In genomic region chr7:156754222-156754621, GRCh38 we compare ENCODE assay signal across 28 cellular contexts.
"Had no signal": no experiment of that assay in that cellular context is flagged by ENCODE, and none has a peak within 500 bp of the region (broad histone marks: within the 10 kb centered on the region; RNA-seq: fewer than 3 reads in every experiment).

No MANE protein-coding gene starts in this region.

- H3K9me3 Mint-ChIP-seq: dendritic cell treated with granulocyte-macrophage colony-stimulating factor and Interleukin-4, amounts not matched to agents 40 ng/mL and 50 ng/mL, for 4 days; endodermal cell; memory B cell; naive thymus-derived CD8-positive, alpha-beta T cell; nephron progenitor cell; stimulated activated memory B cell treated with anti-CD40 and anti-IgM and Interleukin-4, amounts not matched to agents 10 μg/mL and 1 μg/mL and 100 μg/mL, for 72 hours; type B pancreatic cell had no signal

- H3K4me3 ChIP-seq: esophagus muscularis mucosa, gastroesophageal sphincter, heart left ventricle, hepatocyte, lung, prostate gland, right atrium auricular region, smooth muscle cell, testis, tibial artery had no signal

- H3K4me2 ChIP-seq: hepatocyte, smooth muscle cell had no signal

- H3K27ac Mint-ChIP-seq: dendritic cell treated with granulocyte-macrophage colony-stimulating factor and Interleukin-4, amounts not matched to agents 40 ng/mL and 50 ng/mL, for 4 days; endodermal cell; nephron progenitor cell; stimulated activated memory B cell treated with anti-CD40 and anti-IgM and Interleukin-4, amounts not matched to agents 10 μg/mL and 1 μg/mL and 100 μg/mL, for 72 hours; type B pancreatic cell had no signal

- H3K9me3 ChIP-seq: esophagus muscularis mucosa, gastroesophageal sphincter, heart left ventricle, prostate gland, right atrium auricular region, testis, tibial artery had no signal

- H3K36me3 ChIP-seq: prostate gland, right atrium auricular region had no signal

- H3K4me1 ChIP-seq: esophagus muscularis mucosa, foreskin keratinocyte, gastroesophageal sphincter, heart left ventricle, prostate gland, right atrium auricular region, tibial artery had no signal

- H3K4me3 Mint-ChIP-seq: dendritic cell treated with granulocyte-macrophage colony-stimulating factor and Interleukin-4, amounts not matched to agents 40 ng/mL and 50 ng/mL, for 4 days; endodermal cell; memory B cell; naive thymus-derived CD8-positive, alpha-beta T cell; nephron progenitor cell; stimulated activated memory B cell treated with anti-CD40 and anti-IgM and Interleukin-4, amounts not matched to agents 10 μg/mL and 1 μg/mL and 100 μg/mL, for 72 hours; type B pancreatic cell had no signal

- H3K27me3 ChIP-seq: esophagus muscularis mucosa, foreskin keratinocyte, gastroesophageal sphincter, heart left ventricle, hepatocyte, right atrium auricular region, testis, tibial artery had no signal

- FAIRE-seq: kidney had no signal

- H2AFZ ChIP-seq: hepatocyte had no signal

- H3K27ac ChIP-seq: esophagus muscularis mucosa, foreskin keratinocyte, gastroesophageal sphincter, heart left ventricle, hepatocyte, prostate gland, right atrium auricular region, testis, tibial artery had no signal

- H3K27me3 Mint-ChIP-seq: dendritic cell treated with granulocyte-macrophage colony-stimulating factor and Interleukin-4, amounts not matched to agents 40 ng/mL and 50 ng/mL, for 4 days; memory B cell; naive thymus-derived CD8-positive, alpha-beta T cell; stimulated activated memory B cell treated with anti-CD40 and anti-IgM and Interleukin-4, amounts not matched to agents 10 μg/mL and 1 μg/mL and 100 μg/mL, for 72 hours; type B pancreatic cell had no signal

- ATAC-seq: foreskin keratinocyte; gastroesophageal sphincter; heart left ventricle; left lobe of liver; naive thymus-derived CD8-positive, alpha-beta T cell; sciatic nerve; stimulated activated memory B cell treated with anti-CD40 and anti-IgM and Interleukin-4, amounts not matched to agents 10 μg/mL and 1 μg/mL and 100 μg/mL, for 72 hours; stimulated activated naive CD8-positive, alpha-beta T cell treated with anti-CD3 and anti-CD28 coated beads, Interleukin-15, Interleukin-2, amounts not matched to agents 100 U/mL and 50 U/mL, for 24 hours had no signal

- DNase-seq: effector CD8-positive, alpha-beta T cell; foreskin keratinocyte; heart left ventricle; kidney; midbrain; naive thymus-derived CD8-positive, alpha-beta T cell; nephron progenitor cell; nucleus accumbens; stimulated activated CD4-positive, alpha-beta T cell treated with anti-CD3 and anti-CD28 coated beads, Interleukin-2, amount 100 ng/mL, for 24 hours; stimulated activated CD4-positive, alpha-beta T cell treated with anti-CD3 and anti-CD28 coated beads, Interleukin-4, amount 100 ng/mL, for 24 hours; stimulated activated naive CD8-positive, alpha-beta T cell treated with anti-CD3 and anti-CD28 coated beads, Interleukin-15, Interleukin-2, amounts not matched to agents 100 U/mL and 50 U/mL, for 24 hours; substantia nigra; tibial artery had no signal

- H3K4me1 Mint-ChIP-seq: endodermal cell; memory B cell; nephron progenitor cell; stimulated activated memory B cell treated with anti-CD40 and anti-IgM and Interleukin-4, amounts not matched to agents 10 μg/mL and 1 μg/mL and 100 μg/mL, for 72 hours had no signal

- H3K79me2 ChIP-seq: hepatocyte had no signal
